22 cellular contexts compared by ENCODE assay signal in genomic region chr14:104701383-104702076, GRCh38. TPM values are rescaled to one million over a fixed set of nuclear protein-coding genes. Genes with fewer than 3 reads are reported as not detected.
DNase-seq lines count a peak whose midpoint lies in the region; ATAC-seq and TF ChIP-seq lines count a peak whose summit lies in the region.
"Had no signal": no experiment of that assay in that cellular context is flagged by ENCODE, and none has a peak within 500 bp of the region (broad histone marks: within the 10 kb centered on the region; RNA-seq: fewer than 3 reads in every experiment).

No MANE protein-coding gene starts in this region.

- H3K4me3 ChIP-seq in HEK293 (ENCODE audit: low read depth, low read length) (no peak overlapping the region), gastroesophageal sphincter (no peak overlapping the region), smooth muscle cell (no peak overlapping the region), thyroid gland (replicated peaks in 1 of 3) (no peak overlapping the region)

- no peak for TF ChIP-seq POLR2A in gastroesophageal sphincter (IDR thresholded peaks at IDR 0.05)
- no peak for TF ChIP-seq POLR2A in thyroid gland (IDR thresholded peaks at IDR 0.05)

- H3K9me3 ChIP-seq in HEK293 (ENCODE audit: control insufficient read depth, insufficient read depth, low read depth, low read length) (no peaks in the 10 kb centered on the region), gastroesophageal sphincter (no peaks in the 10 kb centered on the region), smooth muscle cell (replicated peaks; ENCODE audit: low read depth) (no peaks in the 10 kb centered on the region), thyroid gland (no peaks in the 10 kb centered on the region)

- H3K36me3 ChIP-seq in HEK293 (ENCODE audit: control insufficient read depth in 2 of 2, insufficient read depth in 1 of 2, low read length in 2 of 2) (peaks cover 5 to 52% of the 10 kb centered on the region in 2 experiments; a peak in 2 of 3 replicates), gastroesophageal sphincter (peaks cover 0 to 59% of the 10 kb centered on the region in 2 donors), smooth muscle cell (ENCODE audit: low read depth) (peaks cover 10% of the 10 kb centered on the region), thyroid gland (peaks cover 6 to 25% of the 10 kb centered on the region in 2 donors)

- TF ChIP-seq CTCF in HEK293 (tag by site-specific recombination; IDR thresholded peaks at IDR 0.05) (no peak), gastroesophageal sphincter (IDR thresholded peaks at IDR 0.05) (no peak), smooth muscle cell (IDR thresholded peaks at IDR 0.05; ENCODE audit: borderline replicate concordance, insufficient read depth, poor library complexity, severe bottlenecking) (no peak), thyroid gland (IDR thresholded peaks at IDR 0.05) (no peak)

- peaks cover 60% of the 10 kb centered on the region for H4K20me1 ChIP-seq in smooth muscle cell (ENCODE audit: low read depth)

- no peak for ATAC-seq in gastroesophageal sphincter
- ATAC-seq: Panc1, SK-N-SH treated with all-trans-retinoic acid at 6 μM for 48 hours had no signal

- H3K4me1 ChIP-seq in HEK293 (ENCODE audit: control insufficient read depth, insufficient read depth, low read length) (no peaks in the 10 kb centered on the region), gastroesophageal sphincter (peaks cover 0 to 71% (median 41%) of the 10 kb centered on the region in 3 donors), smooth muscle cell (ENCODE audit: low read depth) (no peaks in the 10 kb centered on the region), thyroid gland (peaks cover 17 to 33% of the 10 kb centered on the region in 2 donors)

- CTCF ChIA-PET in HEK293 (lab: Yijun Ruan, JAX): interaction anchor here (0.5 kb wide), 1 partner anchor 10 kb away, joined by 4 read pairs; no protein-coding TSS in a partner anchor

- WGBS in gastroesophageal sphincter (ENCODE audit: low coverage in 1 of 2), 2 donors: 100% methylated on average over 3 of the region's 46 CpGs; no CpG with 5 or more reads in 1 of the 2 donors
- WGBS in smooth muscle cell (ENCODE audit: low lambda C conversion rate): 93% methylated on average over 35 of the region's 46 CpGs
- 90 to 95% methylated on average over 13 to 46 of the region's 46 CpGs for WGBS in thyroid gland, 2 donors

- no peak overlapping the region for H2AFZ ChIP-seq in smooth muscle cell (ENCODE audit: low read depth)

- no peak overlapping the region for H3K9ac ChIP-seq in smooth muscle cell (ENCODE audit: low read depth)
- H3K9ac ChIP-seq: KMS-11 had no signal

- no peaks in the 10 kb centered on the region for H3K27me3 ChIP-seq in gastroesophageal sphincter
- H3K27me3 ChIP-seq in smooth muscle cell (ENCODE audit: low read depth): no peaks in the 10 kb centered on the region
- no peaks in the 10 kb centered on the region for H3K27me3 ChIP-seq in thyroid gland

- intact Hi-C loops in thyroid gland (cut with DNase I): no loop called here

- H3K79me2 ChIP-seq in smooth muscle cell (ENCODE audit: low read depth): peaks cover 17% of the 10 kb centered on the region

- TF ChIP-seq EP300 in gastroesophageal sphincter (IDR thresholded peaks at IDR 0.05): no peak

- no peak overlapping the region for H3K4me2 ChIP-seq in smooth muscle cell
- H3K4me2 ChIP-seq: KMS-11 had no signal

- POLR2A ChIA-PET in HEK293 (lab: Yijun Ruan, JAX): no interaction called here

- no peak for DNase-seq in substantia nigra (lab: John Stamatoyannopoulos, UW)
- no peak for DNase-seq in smooth muscle cell (lab: John Stamatoyannopoulos, UW; ENCODE audit: unreplicated experiment)
- no peak for DNase-seq in thyroid gland
- DNase-seq in DMS114 treated with DMSO at 0.1 percent for 48 hours (lab: John Stamatoyannopoulos, UW; ENCODE audit: unreplicated experiment): no peak
- no peak for DNase-seq in AML-193 (lab: John Stamatoyannopoulos, UW)
- DNase-seq: ACHN, EL, GF-D8, NCI-H1105, NCI-H146, NCI-H2029, NCI-H226, NCI-H510A treated with DMSO at 0.1 percent for 48 hours, NCI-H748 treated with DMSO at 0.1 percent for 48 hours had no signal

- H3F3A ChIP-seq in smooth muscle cell (ENCODE audit: low read depth): no peaks in the 10 kb centered on the region

- H3K27ac ChIP-seq in HEK293 (ENCODE audit: extremely low read depth, low read depth, low read length) (no peak overlapping the region), angular gyrus (ENCODE audit: low read depth, low read length) (peak overlapping the region; percentile 80), gastroesophageal sphincter (peak overlapping the region in 3 of 4 donors; percentile 19 to 89 (median 35)), substantia nigra (ENCODE audit: low read depth, low read length, poor library complexity, severe bottlenecking) (peak overlapping the region; percentile 90), smooth muscle cell (ENCODE audit: low read depth) (no peak overlapping the region), thyroid gland (no peak overlapping the region)
- H3K27ac ChIP-seq: C4-2B, HL-60, KMS-11 had no signal

TF ChIP-seq in HEK293, 187 proteins besides CTCF, POLR2A, EP300 and RAD21:
- no peak for TF ChIP-seq ZNF2 (tag by site-specific recombination; IDR thresholded peaks at IDR 0.05)
- TF ChIP-seq, protein P1, sequence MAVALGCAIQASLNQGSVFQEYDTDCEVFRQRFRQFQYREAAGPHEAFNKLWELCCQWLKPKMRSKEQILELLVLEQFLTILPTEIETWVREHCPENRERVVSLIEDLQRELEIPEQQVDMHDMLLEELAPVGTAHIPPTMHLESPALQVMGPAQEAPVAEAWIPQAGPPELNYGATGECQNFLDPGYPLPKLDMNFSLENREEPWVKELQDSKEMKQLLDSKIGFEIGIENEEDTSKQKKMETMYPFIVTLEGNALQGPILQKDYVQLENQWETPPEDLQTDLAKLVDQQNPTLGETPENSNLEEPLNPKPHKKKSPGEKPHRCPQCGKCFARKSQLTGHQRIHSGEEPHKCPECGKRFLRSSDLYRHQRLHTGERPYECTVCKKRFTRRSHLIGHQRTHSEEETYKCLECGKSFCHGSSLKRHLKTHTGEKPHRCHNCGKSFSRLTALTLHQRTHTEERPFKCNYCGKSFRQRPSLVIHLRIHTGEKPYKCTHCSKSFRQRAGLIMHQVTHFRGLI (tag by site-specific recombination; IDR thresholded peaks at IDR 0.05): 0 out of 2 replicates have a peak, but pooled peaks have one; percentile 21

RNA-seq across cellular contexts. Expression of gene INF2, which starts 12.1 kb away (rescaled TPM):
- 100 to 1,000 TPM in 1 of 4 donors, 10 to 100 TPM in 3; 44.6 to 102 (median 64.7) TPM for total RNA-seq in gastroesophageal sphincter
- 28.1 and 29.8 TPM in 2 replicates for total RNA-seq in smooth muscle cell
- 19.9 and 30.1 TPM in 2 replicates for polyA plus RNA-seq in smooth muscle cell
- total RNA-seq in thyroid gland: 10 to 100 TPM; 35.1 to 54.7 (median 42.5) TPM

RNA-seq across cellular contexts. Expression of gene ADSS1, which starts 22.5 kb away (rescaled TPM):
- total RNA-seq in gastroesophageal sphincter: 10 to 100 TPM in 2 of 4 donors, 1 to 10 TPM in 2; 5.1 to 32.2 (median 8.8) TPM
- 6.0 and 43.0 TPM in 2 replicates for total RNA-seq in smooth muscle cell
- polyA plus RNA-seq in smooth muscle cell: 7.8 and 9.3 TPM in 2 replicates
- total RNA-seq in thyroid gland: 10 to 100 TPM; 13.6 to 26.2 (median 18.9) TPM

RNA-seq across cellular contexts. Expression of gene SIVA1, which starts 51.4 kb away (rescaled TPM):
- total RNA-seq in gastroesophageal sphincter (100 to 1,000 TPM; 188 to 513 (median 363) TPM), smooth muscle cell (78.5 and 155 TPM in 2 replicates), thyroid gland (100 to 1,000 TPM; 137 to 388 (median 239) TPM)
- 118 and 133 TPM in 2 replicates for polyA plus RNA-seq in smooth muscle cell

Comparison
In these comparisons a context has a peak if more than half of its experiments do, and no peak if none do; other contexts are left out.
1. H3K27ac ChIP-seq: peak in angular gyrus (single experiment), gastroesophageal sphincter (3 of 4) and substantia nigra (single experiment); none in HEK293 (single experiment), smooth muscle cell (single experiment) and thyroid gland (0 of 3).